Comparison of ENCODE assay signal across 9 cellular contexts in the genomic region with DNA sequence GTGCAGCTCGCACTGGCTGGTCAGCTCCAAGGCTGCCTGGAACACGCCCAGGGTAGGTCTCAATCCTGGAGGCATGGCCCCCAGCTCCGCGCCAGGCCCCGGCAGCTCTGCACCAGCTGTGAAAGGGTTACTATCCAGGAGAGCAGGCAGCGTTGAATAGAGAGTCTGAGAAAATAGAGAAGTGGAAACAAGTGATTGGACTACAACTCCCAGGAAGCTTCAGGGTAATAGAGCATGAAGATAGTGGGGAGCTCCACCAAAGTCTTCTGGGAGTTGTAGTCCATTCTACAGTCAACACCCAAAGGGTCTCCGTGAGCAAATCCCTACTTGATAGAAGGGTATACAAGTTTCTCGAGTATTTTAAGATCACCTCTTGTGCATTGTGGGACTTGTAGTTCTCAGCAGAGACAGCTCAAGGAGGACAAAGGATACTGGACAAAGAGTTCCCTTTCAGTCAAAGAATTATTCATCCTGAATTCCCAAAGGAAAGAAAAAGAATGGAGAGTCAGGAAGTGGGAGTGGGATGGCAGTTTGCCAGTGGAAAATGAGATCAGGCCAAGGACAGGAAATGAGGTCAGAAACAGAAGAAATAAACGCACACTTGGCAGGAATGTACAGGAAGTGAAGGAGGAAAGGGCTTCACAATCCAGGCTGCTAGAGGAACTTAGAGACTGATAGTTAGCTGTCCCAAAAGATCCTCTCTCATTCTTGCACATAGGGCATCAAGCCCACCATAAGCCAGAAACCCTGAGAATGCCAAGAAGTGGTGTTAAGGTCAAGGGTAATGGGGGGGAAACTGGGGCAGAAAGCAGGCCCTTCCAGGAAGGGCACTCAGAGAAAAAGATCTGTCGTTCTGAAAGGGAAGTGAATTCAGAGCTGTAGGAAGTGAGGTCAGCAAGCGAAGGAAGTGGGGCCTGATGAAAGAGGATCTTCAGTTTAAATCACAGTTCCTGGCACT. TPM values are rescaled to one million over a fixed set of nuclear protein-coding genes. Genes with fewer than 3 reads are reported as not detected.
DNase-seq lines count a peak whose midpoint lies in the region; ATAC-seq, FAIRE-seq and TF ChIP-seq lines count a peak whose summit lies in the region.
"Had no signal": no experiment of that assay in that cellular context is flagged by ENCODE, and none has a peak within 500 bp of the region (broad histone marks: within the 10 kb centered on the region; RNA-seq: fewer than 3 reads in every experiment).

No MANE protein-coding gene starts in this region.

- H3K27ac ChIP-seq in HepG2 (ENCODE audit: extremely low read length, insufficient read depth, low read length) (no peak overlapping the region), WERI-Rb-1 (no peak overlapping the region)

- H3K4me3 ChIP-seq in choroid plexus epithelial cell (ENCODE audit: low read depth, low read length) (no peak overlapping the region), HepG2 (replicated peaks in 1 of 3; ENCODE audit: insufficient read depth in 1 of 3, low read depth in 2 of 3, low read length in 3 of 3) (no peak overlapping the region), WERI-Rb-1 (ENCODE audit: low read depth, low read length) (no peak overlapping the region)

- H3K4me2 ChIP-seq in HepG2 (ENCODE audit: low read depth, low read length): no peak overlapping the region

- FAIRE-seq in HepG2 (lab: Jason Lieb, UNC): peak; percentile 47

- intact Hi-C loops in HepG2 (cut with micrococcal nuclease; ENCODE audit: unreplicated experiment): no loop called here

- CTCF ChIA-PET in HepG2 (lab: Yijun Ruan, JAX; ENCODE audit: low intra/inter-chr PET ratio, low total read pairs): no interaction called here

- no TSS peak for BruUV-seq in HepG2 (replicated peaks; lab: Mats Ljungman, UMichigan)

- H4K20me1 ChIP-seq in HepG2 (ENCODE audit: insufficient read depth, low read length): no peaks in the 10 kb centered on the region

- no peak for ATAC-seq in HepG2
- no peak for ATAC-seq in HG02798 (IDR thresholded peaks at IDR 0.05; ENCODE audit: poor library complexity, unreplicated experiment)

- H3K9me3 ChIP-seq in HepG2 (ENCODE audit: low read length): no peaks in the 10 kb centered on the region
- H3K9me3 ChIP-seq in WERI-Rb-1 (ENCODE audit: severe bottlenecking): no peaks in the 10 kb centered on the region

- no peak overlapping the region for H2AFZ ChIP-seq in HepG2 (ENCODE audit: low read length)

- no peak overlapping the region for H3K9ac ChIP-seq in HepG2 (ENCODE audit: insufficient read depth, low read depth, low read length)

- H3K27me3 ChIP-seq in HepG2 (ENCODE audit: control insufficient read depth in 1 of 2, insufficient read depth in 2 of 2, low read length in 2 of 2) (no peaks in the 10 kb centered on the region), WERI-Rb-1 (ENCODE audit: insufficient read depth, low read depth, severe bottlenecking) (no peaks in the 10 kb centered on the region)

- in situ Hi-C loops in HepG2 (cut with HindIII; ENCODE audit: extremely low pct_ligation_motif_present, low pct_unique_long_range_greater_than_20kb): no loop called here

- 74% methylated on average over 11 of the region's 11 CpGs for WGBS in HepG2 (ENCODE audit: low lambda C conversion rate)

- POLR2A ChIA-PET in HepG2 (lab: Yijun Ruan, JAX): interaction anchor here (1.0 to 1.8 kb wide), 5 partner anchors 11 to 147 kb away, joined by 4 to 8 read pairs (median 4); a partner anchor contains a TSS

- no peak for TF ChIP-seq POLR2A in HepG2 (IDR thresholded peaks at IDR 0.05; ENCODE audit: insufficient read depth in 1 of 2, low read depth in 2 of 2, low read length in 2 of 2)

- peaks cover 21% of the 10 kb centered on the region for H3K4me1 ChIP-seq in HepG2 (ENCODE audit: insufficient read depth, low read length)

- DNase-seq in DMS114 treated with DMSO at 0.1 percent for 48 hours (lab: John Stamatoyannopoulos, UW; ENCODE audit: unreplicated experiment) (peak; percentile 52), KG1 (lab: John Stamatoyannopoulos, UW) (peak; percentile 60), SIG-M5 treated with dmso at 0.1 percent for 504 hours (lab: John Stamatoyannopoulos, UW; ENCODE audit: unreplicated experiment) (peak; percentile 88), choroid plexus epithelial cell (ENCODE audit: low read depth) (peak; percentile 92), HepG2 (ENCODE audit: low spot score) (no peak), superior temporal gyrus (ENCODE audit: extremely low spot score) (peak; percentile 75), WERI-Rb-1 (no peak)

- H3K36me3 ChIP-seq in HepG2 (replicated peaks in 1 of 2; ENCODE audit: control insufficient read depth in 1 of 2, insufficient read depth in 2 of 2, low read length in 2 of 2) (no peaks in the 10 kb centered on the region), WERI-Rb-1 (no peaks in the 10 kb centered on the region; the same call in 1 of the 2 replicates)

- TF ChIP-seq CTCF in choroid plexus epithelial cell (conservative IDR thresholded peaks at IDR 0.05; ENCODE audit: low read depth, low read length): no peak
- no peak for TF ChIP-seq CTCF in HepG2 (CRISPR knock-in tag; IDR thresholded peaks at IDR 0.05)
- TF ChIP-seq CTCF in WERI-Rb-1 (IDR thresholded peaks at IDR 0.05; ENCODE audit: low read depth, low read length): no peak

- no peak for TF ChIP-seq RAD21 in HepG2 (CRISPR knock-in tag; IDR thresholded peaks at IDR 0.05)

- TF ChIP-seq EP300 in HepG2 (IDR thresholded peaks at IDR 0.05; ENCODE audit: low read depth in 2 of 2, low read length in 2 of 2): no peak
- TF ChIP-seq EP300 in HepG2 (CRISPR knock-in tag; IDR thresholded peaks at IDR 0.05; ENCODE audit: borderline replicate concordance): no peak

- H3K79me2 ChIP-seq in HepG2 (ENCODE audit: insufficient read depth, low read length): no peaks in the 10 kb centered on the region

RNA-seq across cellular contexts. Expression of a gene that starts 5.5 kb away (rescaled TPM):
- total RNA-seq in HepG2 (2016; rRNA removed; fragmentation: Illumina TruSeq; extraction: Trizol): 2.0 and 2.2 TPM in 2 replicates
- 2.4 and 2.6 TPM in 2 replicates for total RNA-seq in HepG2 (2016; cell fraction: cytosol; rRNA removed; fragmentation: Illumina TruSeq; extraction: Trizol; ENCODE audit: low read depth)
- 1.4 and 2.1 TPM in 2 replicates for total RNA-seq in HepG2 (2016; cell fraction: insoluble cytoplasmic fraction; rRNA removed; fragmentation: Illumina TruSeq; extraction: Trizol)
- 2.7 and 3.4 TPM in 2 replicates for total RNA-seq in HepG2 (2016; cell fraction: membrane; rRNA removed; fragmentation: Illumina TruSeq; extraction: Trizol)
- 2.1 and 2.5 TPM in 2 replicates for total RNA-seq in HepG2 (2016; cell fraction: nucleus; rRNA removed; fragmentation: Illumina TruSeq; extraction: Trizol)
- 2.4 and 2.7 TPM in 2 replicates for polyA plus RNA-seq in HepG2 (2011; rRNA removed)
- polyA plus RNA-seq in HepG2 (2011; cell fraction: cytosol; rRNA removed): 1.4 and 1.7 TPM in 2 replicates
- 7.2 and 7.7 TPM in 2 replicates for polyA plus RNA-seq in HepG2 (2011; cell fraction: nucleus; rRNA removed)
- 3.9 and 5.7 TPM in 2 replicates for polyA plus RNA-seq in HepG2 (2012)
- polyA plus RNA-seq in HepG2 (2016; cell fraction: cytosol; fragmentation: Illumina TruSeq; extraction: Trizol; ENCODE audit: low read depth): 2.3 and 3.3 TPM in 2 replicates
- polyA plus RNA-seq in HepG2 (2016; cell fraction: insoluble cytoplasmic fraction; fragmentation: Illumina TruSeq; extraction: Trizol; ENCODE audit: low read depth): 3.3 and 5.0 TPM in 2 replicates
- polyA plus RNA-seq in HepG2 (2016; cell fraction: membrane; fragmentation: Illumina TruSeq; extraction: Trizol; ENCODE audit: low read depth): 3.1 and 3.8 TPM in 2 replicates
- 8.7 and 10.3 TPM in 2 replicates for polyA plus RNA-seq in HepG2 (2016; cell fraction: nucleus; fragmentation: Illumina TruSeq; extraction: Trizol; ENCODE audit: insufficient read depth, low read depth)
- polyA minus RNA-seq in HepG2 (2011; rRNA and poly(A)+ RNA removed; ENCODE audit: low replicate concordance): 1.3 and 3.6 TPM in 2 replicates
- 2.6 and 4.8 TPM in 2 replicates for polyA minus RNA-seq in HepG2 (2011; cell fraction: cytosol; rRNA and poly(A)+ RNA removed)
- polyA minus RNA-seq in HepG2 (2011; cell fraction: nucleus; rRNA and poly(A)+ RNA removed): 1.9 and 2.2 TPM in 2 replicates

RNA-seq across cellular contexts. Expression of a gene that starts 15.3 kb away (rescaled TPM):
- total RNA-seq in HepG2 (2016; rRNA removed; fragmentation: Illumina TruSeq; extraction: Trizol): 0.44 and 0.49 TPM in 2 replicates
- total RNA-seq in HepG2 (2016; cell fraction: cytosol; rRNA removed; fragmentation: Illumina TruSeq; extraction: Trizol; ENCODE audit: low read depth): 0.18 and 0.20 TPM in 2 replicates
- total RNA-seq in HepG2 (2016; cell fraction: insoluble cytoplasmic fraction; rRNA removed; fragmentation: Illumina TruSeq; extraction: Trizol): 0.16 and 0.32 TPM in 2 replicates
- 0.09 and 0.24 TPM in 2 replicates for total RNA-seq in HepG2 (2016; cell fraction: membrane; rRNA removed; fragmentation: Illumina TruSeq; extraction: Trizol)
- 0.22 TPM in 1 of 2 replicates, not detected in the other for total RNA-seq in HepG2 (2016; cell fraction: nucleus; rRNA removed; fragmentation: Illumina TruSeq; extraction: Trizol)
- polyA plus RNA-seq in HepG2 (2011; rRNA removed): 0.58 and 1.1 TPM in 2 replicates
- 0.49 and 0.71 TPM in 2 replicates for polyA plus RNA-seq in HepG2 (2011; cell fraction: cytosol; rRNA removed)
- 2.6 and 3.2 TPM in 2 replicates for polyA plus RNA-seq in HepG2 (2011; cell fraction: nucleus; rRNA removed)
- polyA plus RNA-seq in HepG2 (2012): 1.3 and 1.9 TPM in 2 replicates
- polyA plus RNA-seq in HepG2 (2016; cell fraction: cytosol; fragmentation: Illumina TruSeq; extraction: Trizol; ENCODE audit: low read depth): 0.14 and 0.21 TPM in 2 replicates
- polyA plus RNA-seq in HepG2 (2016; cell fraction: insoluble cytoplasmic fraction; fragmentation: Illumina TruSeq; extraction: Trizol; ENCODE audit: low read depth): 0.27 and 0.31 TPM in 2 replicates
- polyA plus RNA-seq in HepG2 (2016; cell fraction: membrane; fragmentation: Illumina TruSeq; extraction: Trizol; ENCODE audit: low read depth): 0.11 and 0.30 TPM in 2 replicates
- 0.86 and 0.89 TPM in 2 replicates for polyA plus RNA-seq in HepG2 (2016; cell fraction: nucleus; fragmentation: Illumina TruSeq; extraction: Trizol; ENCODE audit: insufficient read depth, low read depth)
- 1.6 and 73.9 TPM in 2 replicates for polyA minus RNA-seq in HepG2 (2011; rRNA and poly(A)+ RNA removed; ENCODE audit: low replicate concordance)
- 0.79 and 0.89 TPM in 2 replicates for polyA minus RNA-seq in HepG2 (2011; cell fraction: cytosol; rRNA and poly(A)+ RNA removed)
- polyA minus RNA-seq in HepG2 (2011; cell fraction: nucleus; rRNA and poly(A)+ RNA removed): 1.1 and 1.2 TPM in 2 replicates

RNA-seq across cellular contexts. Expression of a gene that starts 21.6 kb away (rescaled TPM):
- total RNA-seq in HepG2 (2016; rRNA removed; fragmentation: Illumina TruSeq; extraction: Trizol): 0.22 TPM in 1 of 2 replicates, not detected in the other
- total RNA-seq in HepG2 (2016; cell fraction: cytosol; rRNA removed; fragmentation: Illumina TruSeq; extraction: Trizol; ENCODE audit: low read depth): not detected in 2 replicates
- 0.11 TPM in 1 of 2 replicates, not detected in the other for total RNA-seq in HepG2 (2016; cell fraction: insoluble cytoplasmic fraction; rRNA removed; fragmentation: Illumina TruSeq; extraction: Trizol)
- total RNA-seq in HepG2 (2016; cell fraction: membrane; rRNA removed; fragmentation: Illumina TruSeq; extraction: Trizol): 0.59 TPM in 1 of 2 replicates, not detected in the other
- not detected in 2 replicates for total RNA-seq in HepG2 (2016; cell fraction: nucleus; rRNA removed; fragmentation: Illumina TruSeq; extraction: Trizol)
- 0.07 and 0.16 TPM in 2 replicates for polyA plus RNA-seq in HepG2 (2011; rRNA removed)
- polyA plus RNA-seq in HepG2 (2011; cell fraction: cytosol; rRNA removed): not detected in 2 replicates
- polyA plus RNA-seq in HepG2 (2011; cell fraction: nucleus; rRNA removed): 1.2 and 1.7 TPM in 2 replicates
- polyA plus RNA-seq in HepG2 (2012): 0.09 and 0.50 TPM in 2 replicates
- polyA plus RNA-seq in HepG2 (2016; cell fraction: cytosol; fragmentation: Illumina TruSeq; extraction: Trizol; ENCODE audit: low read depth): not detected in 2 replicates
- not detected in 2 replicates for polyA plus RNA-seq in HepG2 (2016; cell fraction: insoluble cytoplasmic fraction; fragmentation: Illumina TruSeq; extraction: Trizol; ENCODE audit: low read depth)
- polyA plus RNA-seq in HepG2 (2016; cell fraction: membrane; fragmentation: Illumina TruSeq; extraction: Trizol; ENCODE audit: low read depth): not detected in 2 replicates
- polyA plus RNA-seq in HepG2 (2016; cell fraction: nucleus; fragmentation: Illumina TruSeq; extraction: Trizol; ENCODE audit: insufficient read depth, low read depth): 0.46 and 0.85 TPM in 2 replicates
- 0.30 TPM in 1 of 2 replicates, not detected in the other for polyA minus RNA-seq in HepG2 (2011; rRNA and poly(A)+ RNA removed; ENCODE audit: low replicate concordance)
- not detected in 2 replicates for polyA minus RNA-seq in HepG2 (2011; cell fraction: cytosol; rRNA and poly(A)+ RNA removed)
- 0.37 and 0.39 TPM in 2 replicates for polyA minus RNA-seq in HepG2 (2011; cell fraction: nucleus; rRNA and poly(A)+ RNA removed)
- total RNA-seq: T-helper 1 cell treated with Interleukin-12 subunit alpha and Interleukin-12 subunit beta and Interleukin-4 antibody, amounts not matched to agents 30 ng/mL and 1 ng/mL, for 36 hours had no signal

RNA-seq across cellular contexts. Expression of a gene that starts 27.4 kb away (rescaled TPM):
- total RNA-seq in HepG2 (2016; rRNA removed; fragmentation: Illumina TruSeq; extraction: Trizol): 0.07 TPM in 2 replicates
- not detected in 2 replicates for total RNA-seq in HepG2 (2016; cell fraction: cytosol; rRNA removed; fragmentation: Illumina TruSeq; extraction: Trizol; ENCODE audit: low read depth)
- total RNA-seq in HepG2 (2016; cell fraction: insoluble cytoplasmic fraction; rRNA removed; fragmentation: Illumina TruSeq; extraction: Trizol): 0.09 TPM in 1 of 2 replicates, not detected in the other
- total RNA-seq in HepG2 (2016; cell fraction: membrane; rRNA removed; fragmentation: Illumina TruSeq; extraction: Trizol): 0.07 and 0.09 TPM in 2 replicates
- total RNA-seq in HepG2 (2016; cell fraction: nucleus; rRNA removed; fragmentation: Illumina TruSeq; extraction: Trizol): 0.09 TPM in 1 of 2 replicates, not detected in the other
- 1.1 and 1.5 TPM in 2 replicates for polyA plus RNA-seq in HepG2 (2011; rRNA removed)
- polyA plus RNA-seq in HepG2 (2011; cell fraction: cytosol; rRNA removed): 0.71 and 0.98 TPM in 2 replicates
- 2.0 and 2.5 TPM in 2 replicates for polyA plus RNA-seq in HepG2 (2011; cell fraction: nucleus; rRNA removed)
- 0.47 and 1.7 TPM in 2 replicates for polyA plus RNA-seq in HepG2 (2012)
- polyA plus RNA-seq in HepG2 (2016; cell fraction: cytosol; fragmentation: Illumina TruSeq; extraction: Trizol; ENCODE audit: low read depth): not detected in 2 replicates
- polyA plus RNA-seq in HepG2 (2016; cell fraction: insoluble cytoplasmic fraction; fragmentation: Illumina TruSeq; extraction: Trizol; ENCODE audit: low read depth): not detected in 2 replicates
- 0.14 TPM in 1 of 2 replicates, not detected in the other for polyA plus RNA-seq in HepG2 (2016; cell fraction: membrane; fragmentation: Illumina TruSeq; extraction: Trizol; ENCODE audit: low read depth)
- polyA plus RNA-seq in HepG2 (2016; cell fraction: nucleus; fragmentation: Illumina TruSeq; extraction: Trizol; ENCODE audit: insufficient read depth, low read depth): 0.26 TPM in 1 of 2 replicates, not detected in the other
- 1.8 and 2.9 TPM in 2 replicates for polyA minus RNA-seq in HepG2 (2011; rRNA and poly(A)+ RNA removed; ENCODE audit: low replicate concordance)
- polyA minus RNA-seq in HepG2 (2011; cell fraction: cytosol; rRNA and poly(A)+ RNA removed): 0.97 and 0.99 TPM in 2 replicates
- polyA minus RNA-seq in HepG2 (2011; cell fraction: nucleus; rRNA and poly(A)+ RNA removed): 0.64 and 1.5 TPM in 2 replicates

RNA-seq across cellular contexts. Expression of a gene that starts 29.3 kb away (rescaled TPM):
- 0.07 TPM in 1 of 2 replicates, not detected in the other for total RNA-seq in HepG2 (2016; rRNA removed; fragmentation: Illumina TruSeq; extraction: Trizol)
- total RNA-seq in HepG2 (2016; cell fraction: cytosol; rRNA removed; fragmentation: Illumina TruSeq; extraction: Trizol; ENCODE audit: low read depth): 1.1 TPM in 1 of 2 replicates, not detected in the other
- 0.19 and 0.39 TPM in 2 replicates for total RNA-seq in HepG2 (2016; cell fraction: insoluble cytoplasmic fraction; rRNA removed; fragmentation: Illumina TruSeq; extraction: Trizol)
- total RNA-seq in HepG2 (2016; cell fraction: membrane; rRNA removed; fragmentation: Illumina TruSeq; extraction: Trizol): 0.10 and 0.12 TPM in 2 replicates
- 0.16 TPM in 1 of 2 replicates, not detected in the other for total RNA-seq in HepG2 (2016; cell fraction: nucleus; rRNA removed; fragmentation: Illumina TruSeq; extraction: Trizol)
- 0.10 TPM in 1 of 2 replicates, not detected in the other for polyA plus RNA-seq in HepG2 (2011; rRNA removed)
- not detected in 2 replicates for polyA plus RNA-seq in HepG2 (2011; cell fraction: cytosol; rRNA removed)
- polyA plus RNA-seq in HepG2 (2011; cell fraction: nucleus; rRNA removed): 0.21 TPM in 1 of 2 replicates, not detected in the other
- 0.19 and 0.32 TPM in 2 replicates for polyA plus RNA-seq in HepG2 (2012)
- polyA plus RNA-seq in HepG2 (2016; cell fraction: cytosol; fragmentation: Illumina TruSeq; extraction: Trizol; ENCODE audit: low read depth): 0.03 TPM in 1 of 2 replicates, not detected in the other
- not detected in 2 replicates for polyA plus RNA-seq in HepG2 (2016; cell fraction: insoluble cytoplasmic fraction; fragmentation: Illumina TruSeq; extraction: Trizol; ENCODE audit: low read depth)
- polyA plus RNA-seq in HepG2 (2016; cell fraction: membrane; fragmentation: Illumina TruSeq; extraction: Trizol; ENCODE audit: low read depth): not detected in 2 replicates
- polyA plus RNA-seq in HepG2 (2016; cell fraction: nucleus; fragmentation: Illumina TruSeq; extraction: Trizol; ENCODE audit: insufficient read depth, low read depth): 0.15 TPM in 1 of 2 replicates, not detected in the other
- polyA minus RNA-seq in HepG2 (2011; rRNA and poly(A)+ RNA removed; ENCODE audit: low replicate concordance): not detected in 2 replicates
- polyA minus RNA-seq in HepG2 (2011; cell fraction: cytosol; rRNA and poly(A)+ RNA removed): not detected in 2 replicates
- polyA minus RNA-seq in HepG2 (2011; cell fraction: nucleus; rRNA and poly(A)+ RNA removed): not detected in 2 replicates
- total RNA-seq: T-helper 1 cell treated with Interleukin-12 subunit alpha and Interleukin-12 subunit beta and Interleukin-4 antibody, amounts not matched to agents 30 ng/mL and 1 ng/mL, for 36 hours had no signal

Comparison
In these comparisons a context has a peak if more than half of its experiments do, and no peak if none do; other contexts are left out.
1. DNase-seq: peak in DMS114 treated with DMSO at 0.1 percent for 48 hours (single experiment), KG1 (single experiment), SIG-M5 treated with dmso at 0.1 percent for 504 hours (single experiment), choroid plexus epithelial cell (single experiment) and superior temporal gyrus (single experiment); none in HepG2 (single experiment) and WERI-Rb-1 (single experiment).